Comparison of ENCODE assay signal across 21 cellular contexts in the genomic region with DNA sequence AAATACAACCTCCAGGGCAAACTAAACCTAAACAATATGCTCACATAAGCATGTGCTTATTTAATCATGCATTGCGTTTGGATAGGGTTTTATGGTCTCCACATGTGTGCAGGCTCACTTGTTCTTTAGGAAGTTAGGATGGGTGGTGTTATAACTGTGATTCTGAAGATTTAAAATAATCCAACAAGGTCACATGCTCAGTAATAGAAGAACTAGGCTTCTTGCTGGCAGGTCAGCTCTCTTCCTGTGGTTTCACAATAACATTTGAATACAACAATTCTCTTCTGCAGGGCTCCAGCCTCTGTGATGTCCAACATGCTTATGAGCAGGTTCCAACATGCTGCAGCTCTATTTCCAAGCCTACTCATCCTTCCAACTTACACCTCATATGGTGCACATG.
A peak's percentile ranks its signal among the peaks of the same experiment; 100 is the strongest.
DNase-seq lines count a peak whose midpoint lies in the region; ATAC-seq, FAIRE-seq and TF ChIP-seq lines count a peak whose summit lies in the region.
"Had no signal": no experiment of that assay in that cellular context is flagged by ENCODE, and none has a peak within 500 bp of the region (broad histone marks: within the 10 kb centered on the region; RNA-seq: fewer than 3 reads in every experiment).

No MANE protein-coding gene starts in this region.

- H3K4me2 ChIP-seq in smooth muscle cell: peak overlapping the region; percentile 32
- no peak overlapping the region for H3K4me2 ChIP-seq in osteoblast (ENCODE audit: insufficient read depth, low read length)

- 53% methylated on average over 1 of the region's 1 CpG for WGBS in smooth muscle cell (ENCODE audit: low lambda C conversion rate)

- in situ Hi-C loops in brain microvascular endothelial cell (cut with HindIII; ENCODE audit: low pct_ligation_motif_present, low sequenced_read_pairs): no loop called here

- DNase-seq in HPDE6-E6E7 (ENCODE audit: extremely low spot score) (peak; percentile 56), bronchial epithelial cell (ENCODE audit: low read depth) (peak; percentile 97), fibroblast of villous mesenchyme (ENCODE audit: low read depth) (peak; percentile 77), smooth muscle cell (lab: John Stamatoyannopoulos, UW; ENCODE audit: unreplicated experiment) (no peak), 8988T (no peak), brain microvascular endothelial cell (no peak), osteoblast (ENCODE audit: insufficient read length, low spot score, missing footprints) (no peak)
- DNase-seq: activated CD8-positive, alpha-beta T cell treated with anti-CD3 and anti-CD28 coated beads for 36 hours; amygdala; caudate nucleus; DMS 273 treated with DMSO at 0.1 percent for 48 hours; H9; MM.1S; NCI-H526 treated with DMSO at 0.1 percent for 48 hours; occipital lobe; stimulated activated CD4-positive, alpha-beta T cell treated with anti-CD3 and anti-CD28 coated beads, Interleukin-15, amount 100 ng/mL, for 24 hours; stomach had no signal

- H3K4me3 ChIP-seq in bronchial epithelial cell (ENCODE audit: low read depth, low read length) (no peak overlapping the region), fibroblast of villous mesenchyme (ENCODE audit: low read depth, low read length) (no peak overlapping the region), smooth muscle cell (no peak overlapping the region), brain microvascular endothelial cell (ENCODE audit: low read depth, low read length) (no peak overlapping the region), osteoblast (ENCODE audit: insufficient read depth, low read length) (no peak overlapping the region)
- H3K4me3 ChIP-seq: right atrium auricular region, stomach had no signal

- peaks cover 5% of the 10 kb centered on the region for H3F3A ChIP-seq in smooth muscle cell (ENCODE audit: low read depth)

- H3K4me1 ChIP-seq in smooth muscle cell (ENCODE audit: low read depth) (peaks cover 10% of the 10 kb centered on the region), osteoblast (ENCODE audit: insufficient read depth, low read length) (peaks cover 3% of the 10 kb centered on the region)
- H3K4me1 ChIP-seq: right atrium auricular region, stomach had no signal

- H3K9ac ChIP-seq in smooth muscle cell (ENCODE audit: low read depth): no peak overlapping the region

- TF ChIP-seq CTCF in bronchial epithelial cell (IDR thresholded peaks at IDR 0.05; ENCODE audit: insufficient read depth, low read length, severe bottlenecking): no peak
- TF ChIP-seq CTCF in fibroblast of villous mesenchyme (IDR thresholded peaks at IDR 0.05; ENCODE audit: insufficient read depth, low read depth, low read length): no peak
- TF ChIP-seq CTCF in smooth muscle cell (IDR thresholded peaks at IDR 0.05; ENCODE audit: borderline replicate concordance, insufficient read depth, poor library complexity, severe bottlenecking): no peak
- TF ChIP-seq CTCF in brain microvascular endothelial cell (IDR thresholded peaks at IDR 0.05; ENCODE audit: low read depth, low read length, missing control alignments): no peak
- TF ChIP-seq CTCF in osteoblast (IDR thresholded peaks at IDR 0.05; ENCODE audit: extremely low read depth, low read depth, low read length): no peak

- H3K27me3 ChIP-seq in bronchial epithelial cell (ENCODE audit: control insufficient read depth, insufficient read depth, low read length) (no peaks in the 10 kb centered on the region), smooth muscle cell (ENCODE audit: low read depth) (no peaks in the 10 kb centered on the region), brain microvascular endothelial cell (replicated peaks) (no peaks in the 10 kb centered on the region), osteoblast (ENCODE audit: insufficient read depth, low read length) (no peaks in the 10 kb centered on the region)
- H3K27me3 ChIP-seq: right atrium auricular region, stomach had no signal

- TF ChIP-seq POLR2A in GM18505 (IDR thresholded peaks at IDR 0.05; ENCODE audit: borderline replicate concordance, extremely low read depth, insufficient read depth, insufficient read length): no peak

- H3K9me3 ChIP-seq in smooth muscle cell (replicated peaks; ENCODE audit: low read depth) (no peaks in the 10 kb centered on the region), osteoblast (ENCODE audit: low read depth, low read length) (no peaks in the 10 kb centered on the region)
- H3K9me3 ChIP-seq: right atrium auricular region had no signal

- peak; percentile 85 for FAIRE-seq in bronchial epithelial cell (lab: Jason Lieb, UNC)
- FAIRE-seq: GM18507 had no signal

- H4K20me1 ChIP-seq in smooth muscle cell (ENCODE audit: low read depth) (no peaks in the 10 kb centered on the region), osteoblast (ENCODE audit: insufficient read depth, low read length) (no peaks in the 10 kb centered on the region)

- H2AFZ ChIP-seq in smooth muscle cell (ENCODE audit: low read depth) (no peak overlapping the region), osteoblast (ENCODE audit: low read length) (no peak overlapping the region)

- ATAC-seq in GM18505 (IDR thresholded peaks at IDR 0.05; ENCODE audit: unreplicated experiment): no peak
- ATAC-seq: activated CD8-positive, alpha-beta T cell treated with anti-CD3 and anti-CD28 coated beads for 36 hours; Right ventricle myocardium inferior had no signal

- H3K27ac ChIP-seq in smooth muscle cell (ENCODE audit: low read depth) (peak overlapping the region; percentile 39), brain microvascular endothelial cell (no peak overlapping the region), osteoblast (ENCODE audit: low read depth, low read length) (no peak overlapping the region)
- H3K27ac ChIP-seq: right atrium auricular region, stomach had no signal

- H3K79me2 ChIP-seq in smooth muscle cell (ENCODE audit: low read depth) (no peaks in the 10 kb centered on the region), osteoblast (ENCODE audit: insufficient read depth, low read length) (no peaks in the 10 kb centered on the region)

- H3K36me3 ChIP-seq in bronchial epithelial cell (ENCODE audit: control insufficient read depth, insufficient read depth, low read length) (no peaks in the 10 kb centered on the region), smooth muscle cell (ENCODE audit: low read depth) (no peaks in the 10 kb centered on the region), brain microvascular endothelial cell (replicated peaks) (no peaks in the 10 kb centered on the region), osteoblast (ENCODE audit: insufficient read depth, low read length) (no peaks in the 10 kb centered on the region)
- H3K36me3 ChIP-seq: right atrium auricular region, stomach had no signal

Comparison
In these comparisons a context has a peak if more than half of its experiments do, and no peak if none do; other contexts are left out.
1. DNase-seq: peak in HPDE6-E6E7 (single experiment), bronchial epithelial cell (single experiment) and fibroblast of villous mesenchyme (single experiment); none in smooth muscle cell (single experiment), 8988T (single experiment), brain microvascular endothelial cell (single experiment) and osteoblast (single experiment).